In the genomic region with DNA sequence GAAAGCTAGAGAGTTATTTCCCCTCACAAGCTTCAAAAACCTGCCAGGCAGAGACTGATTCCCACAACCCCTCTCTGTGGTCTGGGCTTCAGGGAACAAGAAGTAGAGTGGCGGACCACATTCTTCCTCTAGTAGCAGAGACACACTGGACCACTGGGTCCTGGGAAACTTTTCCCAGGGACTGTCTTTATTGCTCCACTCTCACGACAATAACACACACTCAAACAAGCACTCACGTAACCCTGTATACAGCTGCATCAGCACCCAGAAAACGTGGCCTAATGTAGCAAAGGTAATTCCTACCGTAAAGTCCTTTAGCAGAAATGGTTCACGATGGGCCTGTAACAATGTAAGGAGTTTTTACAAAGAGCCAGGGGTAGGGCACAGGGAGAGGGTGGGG, we compare ENCODE assay signal across 22 cellular contexts. TPM values are rescaled to one million over a fixed set of nuclear protein-coding genes. Genes with fewer than 3 reads are reported as not detected.
A peak's percentile ranks its signal among the peaks of the same experiment; 100 is the strongest.
DNase-seq lines count a peak whose midpoint lies in the region; ATAC-seq and TF ChIP-seq lines count a peak whose summit lies in the region.
"Had no signal": no experiment of that assay in that cellular context is flagged by ENCODE, and none has a peak within 500 bp of the region (broad histone marks: within the 10 kb centered on the region; RNA-seq: fewer than 3 reads in every experiment).

No MANE protein-coding gene starts in this region.

- H3K9me2 ChIP-seq in hepatocyte (replicated peaks; ENCODE audit: insufficient read depth) = no peaks in the 10 kb centered on the region

- H3K4me3 ChIP-seq in testis (no peak overlapping the region), hepatocyte (no peak overlapping the region), thyroid gland (replicated peaks in 1 of 3) (no peak overlapping the region)
- H3K4me3 ChIP-seq: BLaER1 had no signal

- no peak overlapping the region for H3K4me2 ChIP-seq in hepatocyte
- H3K4me2 ChIP-seq: BLaER1 had no signal

- no peak overlapping the region for H3K27ac ChIP-seq in testis
- H3K27ac ChIP-seq in hepatocyte = no peak overlapping the region
- H3K27ac ChIP-seq in thyroid gland = no peak overlapping the region
- H3K27ac ChIP-seq: 22Rv1, BLaER1 had no signal

- H3K4me1 ChIP-seq in testis (no peaks in the 10 kb centered on the region), hepatocyte (ENCODE audit: insufficient read depth) (no peaks in the 10 kb centered on the region), thyroid gland (no peaks in the 10 kb centered on the region)

- 80 to 89% methylated on average over 6 of the region's 6 CpGs for WGBS in testis, 2 donors
- WGBS in hepatocyte (ENCODE audit: low lambda C conversion rate, missing lambda C conversion rate) = 69% methylated on average over 6 of the region's 6 CpGs
- WGBS in thyroid gland, 2 donors = 83 to 85% methylated on average over 6 of the region's 6 CpGs

- H3K27me3 ChIP-seq in testis (no peaks in the 10 kb centered on the region), hepatocyte (no peaks in the 10 kb centered on the region), thyroid gland (no peaks in the 10 kb centered on the region)
- H3K27me3 ChIP-seq: BLaER1 had no signal

- peak; percentile 21 for ATAC-seq in HG02610 (IDR thresholded peaks at IDR 0.05; ENCODE audit: unreplicated experiment)

- H3K4me1 Mint-ChIP-seq in T-helper 1 cell treated with Interleukin-12 subunit alpha and Interleukin-12 subunit beta and Interleukin-4 antibody, amounts not matched to agents 30 μg/mL and 1 μg/mL, for 36 hours (ENCODE audit: low read depth) = peaks cover 67% of the 10 kb centered on the region
- H3K4me1 Mint-ChIP-seq in activated naive CD8-positive, alpha-beta T cell (ENCODE audit: low read depth) = peaks cover 75% of the 10 kb centered on the region
- H3K4me1 Mint-ChIP-seq in nephron progenitor cell = peaks cover 12% of the 10 kb centered on the region

- H2AFZ ChIP-seq in hepatocyte = no peak overlapping the region

- no peaks in the 10 kb centered on the region for H3K79me2 ChIP-seq in hepatocyte

- no peaks in the 10 kb centered on the region for H3K27me3 Mint-ChIP-seq in T-helper 1 cell treated with Interleukin-12 subunit alpha and Interleukin-12 subunit beta and Interleukin-4 antibody, amounts not matched to agents 30 μg/mL and 1 μg/mL, for 36 hours (ENCODE audit: low read depth)
- no peaks in the 10 kb centered on the region for H3K27me3 Mint-ChIP-seq in activated naive CD8-positive, alpha-beta T cell
- H3K27me3 Mint-ChIP-seq in nephron progenitor cell (ENCODE audit: low read depth, poor library complexity) = peaks cover 4% of the 10 kb centered on the region
- H3K27me3 Mint-ChIP-seq: activated B cell treated with CpG ODN at 0.5 μM for 24 hours, progenitor cell of endocrine pancreas had no signal

- H3K36me3 ChIP-seq in testis (ENCODE audit: low read depth, missing control alignments) (no peaks in the 10 kb centered on the region), hepatocyte (replicated peaks; ENCODE audit: insufficient read depth, low read depth) (no peaks in the 10 kb centered on the region), thyroid gland (no peaks in the 10 kb centered on the region)
- H3K36me3 ChIP-seq: BLaER1 had no signal

- TF ChIP-seq POLR2A in testis (IDR thresholded peaks at IDR 0.05) (no peak), thyroid gland (IDR thresholded peaks at IDR 0.05) (no peak)

- H3K4me3 Mint-ChIP-seq in T-helper 1 cell treated with Interleukin-12 subunit alpha and Interleukin-12 subunit beta and Interleukin-4 antibody, amounts not matched to agents 30 μg/mL and 1 μg/mL, for 36 hours = peak overlapping the region; percentile 9
- H3K4me3 Mint-ChIP-seq in activated naive CD8-positive, alpha-beta T cell = peak overlapping the region; percentile 33
- H3K4me3 Mint-ChIP-seq in nephron progenitor cell = no peak overlapping the region
- H3K4me3 Mint-ChIP-seq: activated B cell treated with CpG ODN at 0.5 μM for 24 hours had no signal

- peaks cover 16% of the 10 kb centered on the region for H3K36me3 Mint-ChIP-seq in T-helper 1 cell treated with Interleukin-12 subunit alpha and Interleukin-12 subunit beta and Interleukin-4 antibody, amounts not matched to agents 30 μg/mL and 1 μg/mL, for 36 hours (ENCODE audit: low read depth)
- H3K36me3 Mint-ChIP-seq in activated naive CD8-positive, alpha-beta T cell = peaks cover 6% of the 10 kb centered on the region
- H3K36me3 Mint-ChIP-seq in nephron progenitor cell (ENCODE audit: low read depth) = no peaks in the 10 kb centered on the region

- no peaks in the 10 kb centered on the region for H3K9me3 ChIP-seq in testis
- no peaks in the 10 kb centered on the region for H3K9me3 ChIP-seq in hepatocyte (ENCODE audit: low read depth)
- no peaks in the 10 kb centered on the region for H3K9me3 ChIP-seq in thyroid gland
- H3K9me3 ChIP-seq: BLaER1 had no signal

- H3K27ac Mint-ChIP-seq in T-helper 1 cell treated with Interleukin-12 subunit alpha and Interleukin-12 subunit beta and Interleukin-4 antibody, amounts not matched to agents 30 μg/mL and 1 μg/mL, for 36 hours = peak overlapping the region; percentile 97
- peak overlapping the region; percentile 95 for H3K27ac Mint-ChIP-seq in activated naive CD8-positive, alpha-beta T cell
- peak overlapping the region; percentile 30 for H3K27ac Mint-ChIP-seq in nephron progenitor cell
- H3K27ac Mint-ChIP-seq: activated B cell treated with CpG ODN at 0.5 μM for 24 hours, progenitor cell of endocrine pancreas had no signal

- no peaks in the 10 kb centered on the region for H4K20me1 ChIP-seq in hepatocyte (ENCODE audit: insufficient read depth, poor library complexity, severe bottlenecking)
- H4K20me1 ChIP-seq: BLaER1 had no signal

- DNase-seq in T-helper 1 cell = no peak
- DNase-seq in nephron progenitor cell = no peak
- no peak for DNase-seq in testis
- no peak for DNase-seq in hepatocyte (ENCODE audit: low spot score)
- DNase-seq in thyroid gland = no peak
- DNase-seq: activated B cell treated with CpG ODN at 0.5 μM for 24 hours; activated T-cell treated with anti-CD3 and anti-CD28 coated beads, Interleukin-2, amount 50 U/mL, for 1 hour; amygdala; DMS79 treated with DMSO at 0.1 percent for 48 hours; foreskin melanocyte; NCI-H1048; NCI-H2107; NCI-H774; stimulated activated CD4-positive, alpha-beta T cell treated with anti-CD3 and anti-CD28 coated beads, Interleukin-12 subunit alpha, Interleukin-12 subunit beta, amount 100 ng/mL, for 4 hours had no signal

- TF ChIP-seq CTCF in nephron progenitor cell (IDR thresholded peaks at IDR 0.05) (no peak), testis (IDR thresholded peaks at IDR 0.05) (no peak), hepatocyte (IDR thresholded peaks at IDR 0.05; ENCODE audit: poor library complexity) (no peak), thyroid gland (IDR thresholded peaks at IDR 0.05) (no peak)

- peaks cover 10% of the 10 kb centered on the region for H3K9me3 Mint-ChIP-seq in T-helper 1 cell treated with Interleukin-12 subunit alpha and Interleukin-12 subunit beta and Interleukin-4 antibody, amounts not matched to agents 30 μg/mL and 1 μg/mL, for 36 hours
- no peaks in the 10 kb centered on the region for H3K9me3 Mint-ChIP-seq in activated naive CD8-positive, alpha-beta T cell (ENCODE audit: low read depth)
- H3K9me3 Mint-ChIP-seq in nephron progenitor cell = peaks cover 3% of the 10 kb centered on the region
- H3K9me3 Mint-ChIP-seq: activated B cell treated with CpG ODN at 0.5 μM for 24 hours had no signal

- intact Hi-C loops in testis (cut with DNase I; ENCODE audit: low total_unique reads) = no loop called here
- intact Hi-C loops in thyroid gland (cut with DNase I) = no loop called here

RNA-seq across cellular contexts. Expression of a gene that starts 27.6 kb away (rescaled TPM):
- 10 to 100 TPM; 21.7 to 25.4 TPM for total RNA-seq in testis
- polyA plus RNA-seq in testis (ENCODE audit: insufficient read depth, low read depth, low replicate concordance) = 9.3 TPM
- 18.6 and 30.1 TPM in 2 replicates for total RNA-seq in hepatocyte
- 12.3 and 14.3 TPM in 2 replicates for polyA plus RNA-seq in hepatocyte
- 10 to 100 TPM; 14.8 to 27.9 (median 26.3) TPM for total RNA-seq in thyroid gland

RNA-seq across cellular contexts. Expression of a gene that starts 34.1 kb away (rescaled TPM):
- total RNA-seq in testis (not detected), hepatocyte (not detected in 2 replicates), thyroid gland (not detected)
- polyA plus RNA-seq in testis (ENCODE audit: insufficient read depth, low read depth, low replicate concordance) (0.34 TPM), hepatocyte (not detected in 2 replicates)
- total RNA-seq: cerebellum, myocyte, progenitor cell of endocrine pancreas had no signal

RNA-seq across cellular contexts. Expression of a gene that starts 43.1 kb away (rescaled TPM):
- 100 to 1,000 TPM; 150 to 162 TPM for total RNA-seq in testis
- polyA plus RNA-seq in testis (ENCODE audit: insufficient read depth, low read depth, low replicate concordance) = 207 TPM
- total RNA-seq in hepatocyte = 89.2 and 105 TPM in 2 replicates
- polyA plus RNA-seq in hepatocyte = 70.1 and 84.8 TPM in 2 replicates
- 100 to 1,000 TPM in 2 of 4 donors, 10 to 100 TPM in 2; 70.2 to 112 (median 91.6) TPM for total RNA-seq in thyroid gland

Comparison
In these comparisons a context has a peak if more than half of its experiments do, and no peak if none do; other contexts are left out.
1. H3K27ac Mint-ChIP-seq: peak in every context shown above with its lines; median percentile 97 in T-helper 1 cell treated with Interleukin-12 subunit alpha and Interleukin-12 subunit beta and Interleukin-4 antibody, amounts not matched to agents 30 μg/mL and 1 μg/mL, for 36 hours; 95 in activated naive CD8-positive, alpha-beta T cell; 30 in nephron progenitor cell.